23 cellular contexts compared by ENCODE assay signal in the genomic region with DNA sequence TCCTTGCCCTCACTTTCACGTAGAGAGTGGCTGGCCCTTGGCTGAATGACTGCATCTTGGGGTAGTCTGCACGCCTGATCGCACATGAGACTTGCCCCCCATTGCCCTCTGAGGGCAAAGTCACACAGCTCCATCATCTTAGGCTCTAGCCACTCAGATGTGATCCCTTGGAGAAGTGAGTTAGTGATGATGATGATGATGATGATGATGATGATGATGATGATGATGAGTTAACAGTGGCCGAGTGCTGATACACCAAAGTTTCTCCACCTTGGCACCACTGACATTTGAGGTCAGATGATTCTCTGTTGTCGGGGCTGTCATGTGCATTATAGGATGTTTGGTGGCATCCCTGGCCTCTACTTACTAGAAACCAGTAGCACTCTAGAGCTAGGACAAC.
DNase-seq lines count a peak whose midpoint lies in the region; ATAC-seq, FAIRE-seq and TF ChIP-seq lines count a peak whose summit lies in the region.
"Had no signal": no experiment of that assay in that cellular context is flagged by ENCODE, and none has a peak within 500 bp of the region (broad histone marks: within the 10 kb centered on the region; RNA-seq: fewer than 3 reads in every experiment).

No MANE protein-coding gene starts in this region.

- peaks cover 28% of the 10 kb centered on the region for H3K4me1 Mint-ChIP-seq in activated CD4-positive, alpha-beta T cell treated with anti-CD3 and anti-CD28 coated beads for 36 hours
- peaks cover 54% of the 10 kb centered on the region for H3K4me1 Mint-ChIP-seq in stimulated activated effector memory CD8-positive, alpha-beta T cell treated with anti-CD3 and anti-CD28 coated beads, Interleukin-12 subunit alpha, Interleukin-12 subunit beta, amount 100 ng/mL, for 72 hours

- H3K4me3 ChIP-seq in dorsolateral prefrontal cortex (no peak overlapping the region), left lung (no peak overlapping the region)
- H3K4me3 ChIP-seq: PC-9 had no signal

- FAIRE-seq in HTR-8/SVneo (lab: Jason Lieb, UNC), result peak; percentile 49

- peaks cover 0 to 61% of the 10 kb centered on the region in 2 donors for H3K36me3 ChIP-seq in left lung

- no peak for ATAC-seq in activated CD4-positive, alpha-beta T cell treated with anti-CD3 and anti-CD28 coated beads for 36 hours
- no peak for ATAC-seq in stimulated activated effector memory CD8-positive, alpha-beta T cell treated with anti-CD3 and anti-CD28 coated beads, Interleukin-12 subunit alpha, Interleukin-12 subunit beta, amount 100 ng/mL, for 72 hours
- ATAC-seq in GM21381 (IDR thresholded peaks at IDR 0.05; ENCODE audit: unreplicated experiment) (no peak), left lung (no peak)
- ATAC-seq: HCT116 had no signal

- POLR2A ChIA-PET in activated CD4-positive, alpha-beta T cell treated with anti-CD3 and anti-CD28 coated beads for 36 hours (lab: Charles Lee), result no interaction called here

- H3K27me3 ChIP-seq in dorsolateral prefrontal cortex, result no peaks in the 10 kb centered on the region
- H3K27me3 ChIP-seq in left lung, result peaks cover 0 to 7% of the 10 kb centered on the region in 2 donors

- no peak for DNase-seq in activated CD4-positive, alpha-beta T cell treated with anti-CD3 and anti-CD28 coated beads for 36 hours
- DNase-seq in activated CD4-positive, alpha-beta T cell treated with anti-CD3 and anti-CD28 coated beads, Interleukin-2, amount 50 U/mL, for 4 hours, result no peak
- DNase-seq in HTR-8/SVneo (ENCODE audit: insufficient read length, low spot score) (no peak), dorsolateral prefrontal cortex (no peak), NCI-H1694 (lab: John Stamatoyannopoulos, UW) (no peak), left lung (no peak)
- DNase-seq in stimulated activated effector memory CD8-positive, alpha-beta T cell treated with anti-CD3 and anti-CD28 coated beads, Interleukin-12 subunit alpha, Interleukin-12 subunit beta, amount 100 ng/mL, for 72 hours (ENCODE audit: low spot score in 2 of 2), result no peak
- DNase-seq: AML-193, DMS 273 treated with DMSO at 0.1 percent for 48 hours, DND-41, GOT3, KG1, NCI-H1105 treated with DMSO at 0.1 percent for 48 hours, NCI-H1694 treated with DMSO at 0.1 percent for 48 hours, NCI-H345, NCI-H524 treated with DMSO at 0.1 percent for 48 hours, PC-9, SIG-M5 had no signal

- no peak for TF ChIP-seq CTCF in dorsolateral prefrontal cortex (IDR thresholded peaks at IDR 0.05 in 54 of 56, conservative IDR thresholded peaks at IDR 0.05 in 2 of 56; ENCODE audit: low read depth in 1 of 56, partially characterized antibody in 56 of 56)
- TF ChIP-seq CTCF in left lung (IDR thresholded peaks at IDR 0.05), result no peak

- H3K36me3 Mint-ChIP-seq in activated CD4-positive, alpha-beta T cell treated with anti-CD3 and anti-CD28 coated beads for 36 hours (ENCODE audit: low read depth), result peaks cover 14% of the 10 kb centered on the region
- peaks cover 92% of the 10 kb centered on the region for H3K36me3 Mint-ChIP-seq in stimulated activated effector memory CD8-positive, alpha-beta T cell treated with anti-CD3 and anti-CD28 coated beads, Interleukin-12 subunit alpha, Interleukin-12 subunit beta, amount 100 ng/mL, for 72 hours

- H3K9me3 Mint-ChIP-seq in activated CD4-positive, alpha-beta T cell treated with anti-CD3 and anti-CD28 coated beads for 36 hours (ENCODE audit: low read depth), result no peaks in the 10 kb centered on the region
- no peaks in the 10 kb centered on the region for H3K9me3 Mint-ChIP-seq in stimulated activated effector memory CD8-positive, alpha-beta T cell treated with anti-CD3 and anti-CD28 coated beads, Interleukin-12 subunit alpha, Interleukin-12 subunit beta, amount 100 ng/mL, for 72 hours

- H3K9me3 ChIP-seq in left lung, result no peaks in the 10 kb centered on the region

- CTCF ChIA-PET in activated CD4-positive, alpha-beta T cell treated with anti-CD3 and anti-CD28 coated beads for 36 hours (lab: Charles Lee), result interaction anchor here (1.1 kb wide), 1 partner anchor 17 kb away, joined by 3 read pairs; no protein-coding TSS in a partner anchor

- H3K27ac ChIP-seq in dorsolateral prefrontal cortex (peak overlapping the region in 45 of 59 donors; percentile 5 to 100 (median 82)), left lung (no peak overlapping the region)
- H3K27ac ChIP-seq: 22Rv1, C4-2B, PC-9, RWPE1 had no signal

- peaks cover 0 to 35% of the 10 kb centered on the region in 2 donors for H3K4me1 ChIP-seq in left lung

- H3K27ac Mint-ChIP-seq in activated CD4-positive, alpha-beta T cell treated with anti-CD3 and anti-CD28 coated beads for 36 hours, result peak overlapping the region; percentile 6
- peak overlapping the region; percentile 91 for H3K27ac Mint-ChIP-seq in stimulated activated effector memory CD8-positive, alpha-beta T cell treated with anti-CD3 and anti-CD28 coated beads, Interleukin-12 subunit alpha, Interleukin-12 subunit beta, amount 100 ng/mL, for 72 hours

- intact Hi-C loops in activated CD4-positive, alpha-beta T cell treated with anti-CD3 and anti-CD28 coated beads for 36 hours (cut with DNase I, micrococcal nuclease), result no loop called here
- intact Hi-C loops in dorsolateral prefrontal cortex (cut with DNase I), result loop anchor here in 1 of 2 donors (10.0 kb wide), 1 partner anchor 51 kb away; no protein-coding TSS in a partner anchor
- intact Hi-C loops in left lung (cut with DNase I), result no loop called here

- no peak overlapping the region for H3K4me3 Mint-ChIP-seq in activated CD4-positive, alpha-beta T cell treated with anti-CD3 and anti-CD28 coated beads for 36 hours
- H3K4me3 Mint-ChIP-seq in stimulated activated effector memory CD8-positive, alpha-beta T cell treated with anti-CD3 and anti-CD28 coated beads, Interleukin-12 subunit alpha, Interleukin-12 subunit beta, amount 100 ng/mL, for 72 hours, result no peak overlapping the region

- H3K27me3 Mint-ChIP-seq in activated CD4-positive, alpha-beta T cell treated with anti-CD3 and anti-CD28 coated beads for 36 hours, result no peaks in the 10 kb centered on the region

Comparison
In these comparisons a context has a peak if more than half of its experiments do, and no peak if none do; other contexts are left out.
1. H3K27ac ChIP-seq: peak in dorsolateral prefrontal cortex (45 of 59); none in left lung (0 of 2).